Comparison of ENCODE assay signal across 23 cellular contexts in the genomic region with DNA sequence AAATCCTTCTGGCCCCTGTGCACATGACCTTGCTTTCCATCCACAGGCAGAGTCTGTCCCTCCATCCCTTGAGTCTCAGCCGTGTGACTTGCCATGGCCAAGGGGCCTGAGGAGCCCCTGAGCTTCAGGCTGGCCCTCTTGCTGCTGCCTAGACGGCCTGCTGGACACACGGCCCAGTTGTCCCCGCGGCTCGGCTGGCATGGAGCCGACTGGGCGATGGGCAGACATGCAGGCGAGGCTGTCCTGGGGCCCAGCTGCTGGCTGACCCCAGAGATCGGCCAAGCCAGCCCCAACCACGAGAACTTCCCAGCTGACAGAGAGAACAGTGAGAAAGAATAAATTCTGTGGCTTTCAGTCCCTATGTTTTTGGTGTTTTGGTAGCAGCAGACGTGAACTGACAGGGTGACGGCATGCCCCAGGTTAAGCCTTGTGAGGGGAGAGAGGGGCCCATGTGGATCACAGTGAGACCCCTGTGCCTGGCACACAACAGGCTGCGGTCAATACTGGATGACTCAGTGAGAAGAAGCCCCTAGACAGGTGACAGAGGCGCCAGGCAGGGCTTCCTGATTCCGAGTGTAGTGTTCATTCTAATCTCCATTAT.
"Had no signal": no experiment of that assay in that cellular context is flagged by ENCODE, and none has a peak within 500 bp of the region (broad histone marks: within the 10 kb centered on the region; RNA-seq: fewer than 3 reads in every experiment).

No MANE protein-coding gene starts in this region.

- H3K27ac Mint-ChIP-seq: activated CD4-positive, alpha-beta T cell treated with anti-CD3 and anti-CD28 coated beads, Interleukin-2, amount 10 ng/mL, durations not matched to agents 24 days and 14 days; activated CD8-positive, alpha-beta memory T cell treated with anti-CD3 and anti-CD28 coated beads, Interleukin-2, amount 10 ng/mL, durations not matched to agents 7 days and 5 days; activated CD8-positive, alpha-beta T cell treated with anti-CD3 and anti-CD28 coated beads for 36 hours; endodermal cell; T-cell; T-helper 2 cell treated with Interferon-gamma antibody and Interleukin-4, amounts not matched to agents 5 μg/mL and 100 μg/mL, for 36 hours had no signal

- FAIRE-seq: bronchial epithelial cell, pancreas had no signal

- H3K4me2 ChIP-seq: smooth muscle cell had no signal

- H3K4me1 ChIP-seq: colonic mucosa, gastrocnemius medialis had no signal

- H3K27me3 ChIP-seq: colonic mucosa, esophagus squamous epithelium, gastrocnemius medialis, pancreas, upper lobe of left lung had no signal

- H3K27ac ChIP-seq: colonic mucosa, esophagus squamous epithelium, gastrocnemius medialis, pancreas, upper lobe of left lung, VCaP had no signal

- H3K4me3 ChIP-seq: colonic mucosa, esophagus squamous epithelium, gastrocnemius medialis, lung, pancreas, smooth muscle cell, upper lobe of left lung had no signal

- H3K36me3 Mint-ChIP-seq: activated CD8-positive, alpha-beta memory T cell treated with anti-CD3 and anti-CD28 coated beads, Interleukin-2, amount 10 ng/mL, durations not matched to agents 7 days and 5 days; natural killer cell treated with Interleukin-12 subunit alpha and Interleukin-12 subunit beta and Interleukin-15 and Interleukin-18, amount 100 ng/mL, for 72 hours had no signal

- DNase-seq: activated CD4-positive, alpha-beta T cell treated with anti-CD3 and anti-CD28 coated beads, Interleukin-2, amount 10 ng/mL, durations not matched to agents 24 days and 14 days; activated CD8-positive, alpha-beta memory T cell treated with anti-CD3 and anti-CD28 coated beads, Interleukin-2, amount 10 ng/mL, durations not matched to agents 7 days and 5 days; activated CD8-positive, alpha-beta T cell treated with anti-CD3 and anti-CD28 coated beads for 36 hours; activated T-cell treated with anti-CD3 and anti-CD28 coated beads for 4 hours; colonic mucosa; endodermal cell; esophagus squamous epithelium; gastrocnemius medialis; stimulated activated CD4-positive, alpha-beta T cell treated with anti-CD3 and anti-CD28 coated beads, Interleukin-2, amount 100 ng/mL, for 48 hours; stimulated activated CD8-positive, alpha-beta memory T cell treated with anti-CD3 and anti-CD28 coated beads, Interleukin-4, amount 100 ng/mL, for 48 hours; stimulated activated naive CD4-positive, alpha-beta T cell treated with Interleukin-2 at 50 U/mL for 16 hours; T-cell had no signal

- H3K36me3 ChIP-seq: colonic mucosa, esophagus squamous epithelium, gastrocnemius medialis, pancreas had no signal

- ATAC-seq: activated CD4-positive, CD25-positive, alpha-beta regulatory T cell treated with anti-CD3 and anti-CD28 coated beads, Interleukin-2, amount 50 U/mL, for 24 hours; activated CD8-positive, alpha-beta memory T cell treated with anti-CD3 and anti-CD28 coated beads, Interleukin-2, amount 10 ng/mL, durations not matched to agents 7 days and 5 days; activated CD8-positive, alpha-beta T cell treated with anti-CD3 and anti-CD28 coated beads for 36 hours; gastrocnemius medialis; natural killer cell treated with Interleukin-12 subunit alpha and Interleukin-12 subunit beta and Interleukin-15 and Interleukin-18, amount 100 ng/mL, for 72 hours; pancreas; sciatic nerve; SK-N-SH treated with all-trans-retinoic acid at 6 μM for 48 hours; T-cell had no signal

- H3K27me3 Mint-ChIP-seq: activated CD4-positive, alpha-beta T cell treated with anti-CD3 and anti-CD28 coated beads, Interleukin-2, amount 10 ng/mL, durations not matched to agents 24 days and 14 days; activated CD8-positive, alpha-beta memory T cell treated with anti-CD3 and anti-CD28 coated beads, Interleukin-2, amount 10 ng/mL, durations not matched to agents 7 days and 5 days; activated CD8-positive, alpha-beta T cell treated with anti-CD3 and anti-CD28 coated beads for 36 hours; natural killer cell treated with Interleukin-12 subunit alpha and Interleukin-12 subunit beta and Interleukin-15 and Interleukin-18, amount 100 ng/mL, for 72 hours; T-cell had no signal

- H3K9me3 ChIP-seq: colonic mucosa, esophagus squamous epithelium, gastrocnemius medialis, pancreas, upper lobe of left lung had no signal

- H3K9me3 Mint-ChIP-seq: activated CD4-positive, alpha-beta T cell treated with anti-CD3 and anti-CD28 coated beads, Interleukin-2, amount 10 ng/mL, durations not matched to agents 24 days and 14 days; activated CD8-positive, alpha-beta T cell treated with anti-CD3 and anti-CD28 coated beads for 36 hours; endodermal cell; natural killer cell treated with Interleukin-12 subunit alpha and Interleukin-12 subunit beta and Interleukin-15 and Interleukin-18, amount 100 ng/mL, for 72 hours; T-cell; T-helper 2 cell treated with Interferon-gamma antibody and Interleukin-4, amounts not matched to agents 5 μg/mL and 100 μg/mL, for 36 hours had no signal

- H3K4me1 Mint-ChIP-seq: activated CD4-positive, alpha-beta T cell treated with anti-CD3 and anti-CD28 coated beads, Interleukin-2, amount 10 ng/mL, durations not matched to agents 24 days and 14 days; activated CD8-positive, alpha-beta memory T cell treated with anti-CD3 and anti-CD28 coated beads, Interleukin-2, amount 10 ng/mL, durations not matched to agents 7 days and 5 days had no signal

- H3K4me3 Mint-ChIP-seq: activated CD4-positive, alpha-beta T cell treated with anti-CD3 and anti-CD28 coated beads, Interleukin-2, amount 10 ng/mL, durations not matched to agents 24 days and 14 days; activated CD8-positive, alpha-beta memory T cell treated with anti-CD3 and anti-CD28 coated beads, Interleukin-2, amount 10 ng/mL, durations not matched to agents 7 days and 5 days; activated CD8-positive, alpha-beta T cell treated with anti-CD3 and anti-CD28 coated beads for 36 hours; endodermal cell; natural killer cell treated with Interleukin-12 subunit alpha and Interleukin-12 subunit beta and Interleukin-15 and Interleukin-18, amount 100 ng/mL, for 72 hours; T-cell; T-helper 2 cell treated with Interferon-gamma antibody and Interleukin-4, amounts not matched to agents 5 μg/mL and 100 μg/mL, for 36 hours had no signal
